17 cellular contexts compared by ENCODE assay signal in the genomic region with DNA sequence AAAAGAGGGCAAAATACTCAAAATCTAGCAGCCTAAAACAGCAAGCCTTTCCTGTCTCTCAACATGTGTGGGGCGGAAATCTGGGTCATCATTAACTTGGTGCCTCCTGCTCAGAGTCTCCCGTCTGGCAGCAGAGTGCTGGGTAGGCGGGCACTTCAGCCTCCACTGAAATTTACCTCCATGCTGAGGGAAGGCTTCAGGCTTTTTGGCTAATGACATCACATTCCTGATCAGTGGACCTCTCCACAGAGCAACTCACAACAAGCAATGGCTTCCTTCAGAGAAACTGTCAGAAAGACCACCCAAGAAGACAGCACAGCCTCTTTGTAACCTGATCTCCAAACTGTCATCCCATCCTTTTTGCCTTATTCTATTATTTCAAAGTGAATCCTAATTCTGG.
DNase-seq lines count a peak whose midpoint lies in the region; ATAC-seq and TF ChIP-seq lines count a peak whose summit lies in the region.
"Had no signal": no experiment of that assay in that cellular context is flagged by ENCODE, and none has a peak within 500 bp of the region (broad histone marks: within the 10 kb centered on the region; RNA-seq: fewer than 3 reads in every experiment).

No MANE protein-coding gene starts in this region.

- no peaks in the 10 kb centered on the region; the same call in 1 of the 2 replicates for H3K27me3 Mint-ChIP-seq in WTC11 (ENCODE audit: low read depth)
- no peaks in the 10 kb centered on the region for H3K27me3 Mint-ChIP-seq in CD4-positive, alpha-beta memory T cell
- H3K27me3 Mint-ChIP-seq: B cell had no signal

- no peaks in the 10 kb centered on the region for H3K36me3 Mint-ChIP-seq in WTC11
- H3K36me3 Mint-ChIP-seq in CD4-positive, alpha-beta memory T cell, result no peaks in the 10 kb centered on the region
- H3K36me3 Mint-ChIP-seq: CD8-positive, alpha-beta T cell had no signal

- POLR2A ChIA-PET in WTC11 (lab: Charles Lee), result no interaction called here
- POLR2A ChIA-PET in CD4-positive, alpha-beta memory T cell (lab: Charles Lee; ENCODE audit: partially characterized antibody), result no interaction called here

- in situ Hi-C loops in G401 (cut with HindIII; ENCODE audit: low sequenced_read_pairs), result no loop called here

- H3K4me1 ChIP-seq in ascending aorta, result no peaks in the 10 kb centered on the region
- no peaks in the 10 kb centered on the region for H3K4me1 ChIP-seq in CD4-positive, alpha-beta memory T cell (ENCODE audit: insufficient read depth, low read length)

- peaks cover 10% of the 10 kb centered on the region for H3K4me1 Mint-ChIP-seq in WTC11
- H3K4me1 Mint-ChIP-seq in CD4-positive, alpha-beta memory T cell, result no peaks in the 10 kb centered on the region
- H3K4me1 Mint-ChIP-seq: B cell had no signal

- CTCF ChIA-PET in WTC11 (lab: Charles Lee), result no interaction called here
- CTCF ChIA-PET in CD4-positive, alpha-beta memory T cell (lab: Charles Lee; ENCODE audit: partially characterized antibody), result no interaction called here

- intact Hi-C loops in ascending aorta (cut with DNase I), result no loop called here
- intact Hi-C loops in CD4-positive, alpha-beta memory T cell (cut with micrococcal nuclease), result no loop called here

- peak; percentile 72 for ATAC-seq in WTC11
- ATAC-seq: CD8-positive, alpha-beta T cell; HCT116; K562 had no signal

- TF ChIP-seq CTCF in WTC11 (IDR thresholded peaks at IDR 0.05), result no peak
- TF ChIP-seq CTCF in ascending aorta (IDR thresholded peaks at IDR 0.05), result no peak

- DNase-seq in G401 (ENCODE audit: low spot score) (peak; percentile 43), WTC11 (ENCODE audit: low spot score) (peak; percentile 16), iPS-NIHi11 (ENCODE audit: low spot score) (peak; percentile 46), retina (peak; percentile 43), AG08395 (ENCODE audit: low spot score) (no peak), ascending aorta (ENCODE audit: low spot score in 2 of 2) (no peak)
- DNase-seq in CD4-positive, alpha-beta memory T cell, result no peak
- DNase-seq: ACHN; CD8-positive, alpha-beta T cell; NCI-H1436 treated with DMSO at 0.1 percent for 48 hours; NCI-H2081; NCI-H524 treated with DMSO at 0.1 percent for 48 hours; OCI-M1 had no signal

- no peak overlapping the region for H3K27ac Mint-ChIP-seq in WTC11
- H3K27ac Mint-ChIP-seq in CD4-positive, alpha-beta memory T cell, result no peak overlapping the region
- H3K27ac Mint-ChIP-seq: B cell; CD8-positive, alpha-beta T cell had no signal

- H3K4me3 Mint-ChIP-seq in WTC11, result no peak overlapping the region
- no peak overlapping the region for H3K4me3 Mint-ChIP-seq in CD4-positive, alpha-beta memory T cell
- H3K4me3 Mint-ChIP-seq: B cell; CD8-positive, alpha-beta T cell had no signal

- no peaks in the 10 kb centered on the region for H3K9me3 ChIP-seq in ascending aorta
- H3K9me3 ChIP-seq in CD4-positive, alpha-beta memory T cell (ENCODE audit: control insufficient read depth in 1 of 2, low read length in 2 of 2), result no peaks in the 10 kb centered on the region

- no peak overlapping the region for H3K4me3 ChIP-seq in ascending aorta
- no peak overlapping the region for H3K4me3 ChIP-seq in CD4-positive, alpha-beta memory T cell (ENCODE audit: low read length in 2 of 2)
- H3K4me3 ChIP-seq: K562, SK-N-MC had no signal

- H3K36me3 ChIP-seq in ascending aorta, result no peaks in the 10 kb centered on the region
- H3K36me3 ChIP-seq in CD4-positive, alpha-beta memory T cell (ENCODE audit: insufficient read depth, low read length), result no peaks in the 10 kb centered on the region

- H3K27me3 ChIP-seq in ascending aorta, result no peaks in the 10 kb centered on the region
- no peaks in the 10 kb centered on the region for H3K27me3 ChIP-seq in CD4-positive, alpha-beta memory T cell (ENCODE audit: insufficient read depth, low read length)

- no peaks in the 10 kb centered on the region for H3K9me3 Mint-ChIP-seq in WTC11
- H3K9me3 Mint-ChIP-seq in CD4-positive, alpha-beta memory T cell, result peaks cover 0 to 8% (median 5%) of the 10 kb centered on the region in 8 donors

- no peak overlapping the region for H3K27ac ChIP-seq in ascending aorta
- H3K27ac ChIP-seq in CD4-positive, alpha-beta memory T cell (ENCODE audit: low read depth, low read length), result no peak overlapping the region
- H3K27ac ChIP-seq: SK-N-MC had no signal

TF ChIP-seq in WTC11, 78 proteins besides CTCF, POLR2A, EP300 and RAD21:
- TF ChIP-seq FOXP1 (CRISPR knock-in tag; IDR thresholded peaks at IDR 0.05; ENCODE audit: borderline replicate concordance) (no peak), SMAD4 (CRISPR knock-in tag; IDR thresholded peaks at IDR 0.05) (no peak), JAZF1 (CRISPR knock-in tag; IDR thresholded peaks at IDR 0.05) (no peak), SP1 (CRISPR knock-in tag; conservative IDR thresholded peaks at IDR 0.05) (no peak), ZNF416 (CRISPR knock-in tag; IDR thresholded peaks at IDR 0.05) (no peak), ZNF671 (CRISPR knock-in tag; IDR thresholded peaks at IDR 0.05) (no peak), NFYB (CRISPR knock-in tag; conservative IDR thresholded peaks at IDR 0.05; ENCODE audit: low read depth) (no peak), IRF2 (CRISPR knock-in tag; IDR thresholded peaks at IDR 0.05; ENCODE audit: borderline replicate concordance, low read depth) (no peak), NFE2L1 (CRISPR knock-in tag; IDR thresholded peaks at IDR 0.05) (no peak)
- TF ChIP-seq, protein P1, sequence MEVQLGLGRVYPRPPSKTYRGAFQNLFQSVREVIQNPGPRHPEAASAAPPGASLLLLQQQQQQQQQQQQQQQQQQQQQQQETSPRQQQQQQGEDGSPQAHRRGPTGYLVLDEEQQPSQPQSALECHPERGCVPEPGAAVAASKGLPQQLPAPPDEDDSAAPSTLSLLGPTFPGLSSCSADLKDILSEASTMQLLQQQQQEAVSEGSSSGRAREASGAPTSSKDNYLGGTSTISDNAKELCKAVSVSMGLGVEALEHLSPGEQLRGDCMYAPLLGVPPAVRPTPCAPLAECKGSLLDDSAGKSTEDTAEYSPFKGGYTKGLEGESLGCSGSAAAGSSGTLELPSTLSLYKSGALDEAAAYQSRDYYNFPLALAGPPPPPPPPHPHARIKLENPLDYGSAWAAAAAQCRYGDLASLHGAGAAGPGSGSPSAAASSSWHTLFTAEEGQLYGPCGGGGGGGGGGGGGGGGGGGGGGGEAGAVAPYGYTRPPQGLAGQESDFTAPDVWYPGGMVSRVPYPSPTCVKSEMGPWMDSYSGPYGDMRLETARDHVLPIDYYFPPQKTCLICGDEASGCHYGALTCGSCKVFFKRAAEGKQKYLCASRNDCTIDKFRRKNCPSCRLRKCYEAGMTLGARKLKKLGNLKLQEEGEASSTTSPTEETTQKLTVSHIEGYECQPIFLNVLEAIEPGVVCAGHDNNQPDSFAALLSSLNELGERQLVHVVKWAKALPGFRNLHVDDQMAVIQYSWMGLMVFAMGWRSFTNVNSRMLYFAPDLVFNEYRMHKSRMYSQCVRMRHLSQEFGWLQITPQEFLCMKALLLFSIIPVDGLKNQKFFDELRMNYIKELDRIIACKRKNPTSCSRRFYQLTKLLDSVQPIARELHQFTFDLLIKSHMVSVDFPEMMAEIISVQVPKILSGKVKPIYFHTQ (CRISPR knock-in tag; IDR thresholded peaks at IDR 0.05), result no peak
- TF ChIP-seq, protein P2, sequence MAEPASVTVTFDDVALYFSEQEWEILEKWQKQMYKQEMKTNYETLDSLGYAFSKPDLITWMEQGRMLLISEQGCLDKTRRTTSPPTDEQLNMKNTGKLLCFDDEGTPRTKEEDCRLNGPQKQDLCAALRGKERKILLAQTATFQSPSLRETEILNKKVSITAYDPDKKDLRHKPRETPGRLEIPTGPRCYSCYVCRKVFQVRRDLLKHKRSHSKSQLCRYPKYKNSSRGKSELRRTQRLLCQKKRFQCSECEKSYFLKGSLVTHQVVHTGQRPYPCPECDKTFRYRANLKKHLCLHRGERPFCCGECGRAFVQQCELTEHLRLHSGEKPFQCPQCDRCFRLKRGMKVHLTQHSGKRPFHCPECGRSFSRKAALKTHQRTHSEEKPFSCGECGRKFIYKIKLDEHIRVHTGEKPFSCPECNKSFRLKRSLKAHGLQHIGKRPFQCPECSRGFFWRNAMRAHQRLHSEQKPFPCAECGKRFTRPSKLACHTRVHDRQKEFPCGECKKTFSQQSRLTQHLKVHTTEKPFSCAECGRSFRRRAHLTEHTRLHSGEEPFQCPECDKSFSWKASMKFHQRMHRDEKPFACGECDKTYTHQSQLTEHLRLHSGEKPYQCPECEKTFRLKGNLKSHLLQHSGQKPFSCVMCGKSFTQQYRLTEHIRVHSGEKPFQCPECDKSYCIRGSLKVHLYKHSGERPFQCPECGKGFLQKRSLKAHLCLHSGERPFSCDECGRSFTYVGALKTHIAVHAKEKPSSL (CRISPR knock-in tag; conservative IDR thresholded peaks at IDR 0.05), result no peak

Comparison
In these comparisons a context has a peak if more than half of its experiments do, and no peak if none do; other contexts are left out.
1. DNase-seq: peak in G401 (single experiment), WTC11 (single experiment), iPS-NIHi11 (single experiment) and retina (single experiment); none in AG08395 (single experiment), ascending aorta (0 of 2) and CD4-positive, alpha-beta memory T cell (0 of 5).